In genomic region chr1:39160703-39161102, GRCh38 we compare ENCODE assay signal across 16 cellular contexts. TPM values are rescaled to one million over a fixed set of nuclear protein-coding genes. Genes with fewer than 3 reads are reported as not detected.
DNase-seq lines count a peak whose midpoint lies in the region; ATAC-seq and TF ChIP-seq lines count a peak whose summit lies in the region.
"Had no signal": no experiment of that assay in that cellular context is flagged by ENCODE, and none has a peak within 500 bp of the region (broad histone marks: within the 10 kb centered on the region; RNA-seq: fewer than 3 reads in every experiment).

No MANE protein-coding gene starts in this region.

- H3K4me3 ChIP-seq in RWPE2 (ENCODE audit: severe bottlenecking) = no peak overlapping the region
- H3K4me3 ChIP-seq: esophagus squamous epithelium, psoas muscle had no signal

- peaks cover 58% of the 10 kb centered on the region for H3K4me1 Mint-ChIP-seq in progenitor cell of endocrine pancreas (ENCODE audit: low read depth)
- no peaks in the 10 kb centered on the region for H3K4me1 Mint-ChIP-seq in T-cell
- no peaks in the 10 kb centered on the region for H3K4me1 Mint-ChIP-seq in stimulated activated memory B cell treated with anti-CD40 and anti-IgM and Interleukin-4, amounts not matched to agents 10 μg/mL and 1 μg/mL and 100 μg/mL, for 72 hours
- H3K4me1 Mint-ChIP-seq: CD4-positive, alpha-beta memory T cell had no signal

- no peaks in the 10 kb centered on the region for H3K27me3 ChIP-seq in RWPE2 (ENCODE audit: insufficient read depth, poor library complexity, severe bottlenecking)
- H3K27me3 ChIP-seq: esophagus squamous epithelium had no signal

- POLR2A ChIA-PET in T-cell (lab: Charles Lee) = no interaction called here

- peak; percentile 8 for TF ChIP-seq CTCF in RWPE2 (IDR thresholded peaks at IDR 0.05; ENCODE audit: poor library complexity, severe bottlenecking)
- no peak for TF ChIP-seq CTCF in progenitor cell of endocrine pancreas (IDR thresholded peaks at IDR 0.05; ENCODE audit: unreplicated experiment)

- CTCF ChIA-PET in T-cell (lab: Charles Lee) = interaction anchor here in 1 of 2 donors (0.5 kb wide), 1 partner anchor 107 kb away, joined by 3 read pairs; no protein-coding TSS in a partner anchor

- H3K36me3 Mint-ChIP-seq in progenitor cell of endocrine pancreas (ENCODE audit: insufficient read depth) (no peaks in the 10 kb centered on the region), T-cell (no peaks in the 10 kb centered on the region)
- no peaks in the 10 kb centered on the region for H3K36me3 Mint-ChIP-seq in stimulated activated memory B cell treated with anti-CD40 and anti-IgM and Interleukin-4, amounts not matched to agents 10 μg/mL and 1 μg/mL and 100 μg/mL, for 72 hours
- H3K36me3 Mint-ChIP-seq: CD4-positive, alpha-beta memory T cell had no signal

- H3K9me3 Mint-ChIP-seq in progenitor cell of endocrine pancreas (ENCODE audit: low read depth) (no peaks in the 10 kb centered on the region), T-cell (no peaks in the 10 kb centered on the region)
- H3K9me3 Mint-ChIP-seq in stimulated activated memory B cell treated with anti-CD40 and anti-IgM and Interleukin-4, amounts not matched to agents 10 μg/mL and 1 μg/mL and 100 μg/mL, for 72 hours = no peaks in the 10 kb centered on the region
- H3K9me3 Mint-ChIP-seq: CD4-positive, alpha-beta memory T cell had no signal

- H3K4me3 Mint-ChIP-seq in progenitor cell of endocrine pancreas (ENCODE audit: low read depth) (no peak overlapping the region), T-cell (no peak overlapping the region)
- H3K4me3 Mint-ChIP-seq in stimulated activated memory B cell treated with anti-CD40 and anti-IgM and Interleukin-4, amounts not matched to agents 10 μg/mL and 1 μg/mL and 100 μg/mL, for 72 hours = no peak overlapping the region
- H3K4me3 Mint-ChIP-seq: CD4-positive, alpha-beta memory T cell had no signal

- no peaks in the 10 kb centered on the region for H3K9me3 ChIP-seq in RWPE2 (ENCODE audit: severe bottlenecking)
- H3K9me3 ChIP-seq: esophagus squamous epithelium, psoas muscle had no signal

- H3K27ac ChIP-seq in RWPE2 (ENCODE audit: poor library complexity, severe bottlenecking) = peak overlapping the region; percentile 97
- H3K27ac ChIP-seq: esophagus squamous epithelium, psoas muscle had no signal

- no peaks in the 10 kb centered on the region; the same call in 1 of the 2 replicates for H3K36me3 ChIP-seq in RWPE2 (ENCODE audit: low read depth)
- H3K36me3 ChIP-seq: esophagus squamous epithelium had no signal

- ATAC-seq in RWPE2 (ENCODE audit: low read depth) (no peak), T-cell (replicated peaks in 1 of 4) (no peak), HG03457 (IDR thresholded peaks at IDR 0.05; ENCODE audit: unreplicated experiment) (no peak)
- ATAC-seq in stimulated activated memory B cell treated with anti-CD40 and anti-IgM and Interleukin-4, amounts not matched to agents 10 μg/mL and 1 μg/mL and 100 μg/mL, for 72 hours = no peak
- ATAC-seq: psoas muscle had no signal

- H3K4me1 ChIP-seq in RWPE2 (ENCODE audit: insufficient read depth, poor library complexity, severe bottlenecking) = peaks cover 52% of the 10 kb centered on the region

- H3K27me3 Mint-ChIP-seq in progenitor cell of endocrine pancreas = no peaks in the 10 kb centered on the region
- H3K27me3 Mint-ChIP-seq in T-cell = peaks cover 0 to 1% of the 10 kb centered on the region in 2 donors
- H3K27me3 Mint-ChIP-seq in stimulated activated memory B cell treated with anti-CD40 and anti-IgM and Interleukin-4, amounts not matched to agents 10 μg/mL and 1 μg/mL and 100 μg/mL, for 72 hours = no peaks in the 10 kb centered on the region

- DNase-seq in DMS 273 treated with DMSO at 0.1 percent for 48 hours (lab: John Stamatoyannopoulos, UW) (peak; percentile 99), RWPE2 (ENCODE audit: low spot score) (no peak), fibroblast of peridontal ligament (ENCODE audit: extremely low read depth) (peak; percentile 46), progenitor cell of endocrine pancreas (ENCODE audit: low spot score, unreplicated experiment) (no peak), T-cell (no peak), mesenteric fat pad (ENCODE audit: low spot score) (no peak)
- DNase-seq: CD4-positive, alpha-beta memory T cell; cerebellar nuclear complex; esophagus squamous epithelium; NCI-H1436 treated with DMSO at 0.1 percent for 48 hours; psoas muscle; SHP77; stimulated activated CD4-positive, alpha-beta T cell treated with anti-CD3 and anti-CD28 coated beads, Interleukin-4, amount 100 ng/mL, for 24 hours; stimulated activated naive CD4-positive, alpha-beta T cell treated with Interleukin-2 at 50 U/mL for 16 hours had no signal

- H3K27ac Mint-ChIP-seq in progenitor cell of endocrine pancreas (peak overlapping the region; percentile 97), T-cell (no peak overlapping the region)
- no peak overlapping the region for H3K27ac Mint-ChIP-seq in stimulated activated memory B cell treated with anti-CD40 and anti-IgM and Interleukin-4, amounts not matched to agents 10 μg/mL and 1 μg/mL and 100 μg/mL, for 72 hours

RNA-seq across cellular contexts. Expression of gene MACF1, which starts 43.8 kb away (rescaled TPM):
- 241 and 285 TPM in 2 replicates for total RNA-seq in progenitor cell of endocrine pancreas
- 100 to 1,000 TPM; 232 to 596 (median 258) TPM for total RNA-seq in T-cell
- total RNA-seq in mesenteric fat pad = 386 TPM

Comparison
In these comparisons a context has a peak if more than half of its experiments do, and no peak if none do; other contexts are left out.
1. DNase-seq: peak in DMS 273 treated with DMSO at 0.1 percent for 48 hours (single experiment) and fibroblast of peridontal ligament (single experiment); none in RWPE2 (single experiment), progenitor cell of endocrine pancreas (single experiment), T-cell (0 of 34) and mesenteric fat pad (single experiment).